Comparison of ENCODE assay signal across 1 cellular context in the genomic region with DNA sequence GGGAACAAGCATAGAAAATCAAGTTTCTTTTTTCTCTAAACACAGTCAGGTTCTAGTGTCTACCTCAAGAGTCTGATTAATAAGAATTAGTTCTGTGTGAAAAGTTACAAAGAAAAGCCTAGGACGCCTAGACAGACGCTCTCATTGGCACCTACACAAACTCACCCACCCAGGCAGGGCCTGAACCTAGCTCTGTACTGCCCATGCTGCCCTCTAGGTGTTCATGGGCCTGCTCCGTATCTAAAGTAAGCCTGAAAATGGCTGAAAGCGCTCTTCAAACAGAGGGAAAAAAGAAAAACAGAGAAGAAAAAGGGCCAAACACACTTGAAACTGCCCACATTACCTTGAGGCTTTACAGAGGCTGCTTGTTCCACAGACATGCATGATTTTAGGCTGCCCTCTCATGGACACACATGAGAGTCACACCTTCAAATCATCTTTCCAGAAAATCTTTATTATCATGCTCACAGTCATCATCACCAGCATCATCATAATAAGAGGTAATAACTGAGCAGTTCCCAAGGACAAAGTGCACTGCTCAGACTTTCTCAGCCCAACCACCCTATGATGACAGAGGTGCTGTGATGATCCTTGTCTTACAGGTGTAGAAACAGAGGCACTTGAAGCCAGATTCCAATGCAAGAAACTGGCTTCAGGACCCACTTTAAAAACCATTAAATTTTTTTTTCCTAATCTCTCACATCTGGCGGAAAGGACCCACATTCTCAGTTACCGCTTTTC.
TF ChIP-seq lines count a peak whose summit lies in the region.

No MANE protein-coding gene starts in this region.

TF ChIP-seq in Ishikawa, 13 proteins besides CTCF, POLR2A, EP300 and RAD21 (continued from another document):
- no peak for TF ChIP-seq CREB1 (IDR thresholded peaks at IDR 0.05; ENCODE audit: low read depth)
- TF ChIP-seq, protein P1, sequence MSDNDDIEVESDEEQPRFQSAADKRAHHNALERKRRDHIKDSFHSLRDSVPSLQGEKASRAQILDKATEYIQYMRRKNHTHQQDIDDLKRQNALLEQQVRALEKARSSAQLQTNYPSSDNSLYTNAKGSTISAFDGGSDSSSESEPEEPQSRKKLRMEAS (IDR thresholded peaks at IDR 0.05): no peak
- TF ChIP-seq, protein P2, sequence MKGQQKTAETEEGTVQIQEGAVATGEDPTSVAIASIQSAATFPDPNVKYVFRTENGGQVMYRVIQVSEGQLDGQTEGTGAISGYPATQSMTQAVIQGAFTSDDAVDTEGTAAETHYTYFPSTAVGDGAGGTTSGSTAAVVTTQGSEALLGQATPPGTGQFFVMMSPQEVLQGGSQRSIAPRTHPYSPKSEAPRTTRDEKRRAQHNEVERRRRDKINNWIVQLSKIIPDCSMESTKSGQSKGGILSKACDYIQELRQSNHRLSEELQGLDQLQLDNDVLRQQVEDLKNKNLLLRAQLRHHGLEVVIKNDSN (IDR thresholded peaks at IDR 0.05): no peak
- TF ChIP-seq TCF12 (IDR thresholded peaks at IDR 0.05; ENCODE audit: low read depth): no peak
